In genomic region chr19:20039203-20039723, GRCh38 we compare ENCODE assay signal across 8 cellular contexts. TPM values are rescaled to one million over a fixed set of nuclear protein-coding genes. Genes with fewer than 3 reads are reported as not detected.
A peak's percentile ranks its signal among the peaks of the same experiment; 100 is the strongest.
DNase-seq lines count a peak whose midpoint lies in the region; ATAC-seq and TF ChIP-seq lines count a peak whose summit lies in the region.

Gene ZNF682 (minus strand): TSS chr19:20039505. CDS start chr19:20039345, 160 bp downstream.

- in situ Hi-C loops in KBM-7 (cut with MboI; ENCODE audit: low pct_unique_long_range_greater_than_20kb, low sequenced_read_pairs), result no loop called here

- no peak for TF ChIP-seq EP300 in ovary (IDR thresholded peaks at IDR 0.05)

- TF ChIP-seq POLR2A in ovary (IDR thresholded peaks at IDR 0.05), result no peak

- peak within 1 kb of the TSS; percentile 88 for H3K27ac ChIP-seq in cardiac muscle cell
- H3K27ac ChIP-seq in ovary, result peak within 1 kb of the TSS in 1 of 2 donors; percentile 29
- peak within 1 kb of the TSS; percentile 57 for H3K27ac ChIP-seq in thymus (ENCODE audit: low read depth)

- TF ChIP-seq CTCF in cardiac muscle cell (IDR thresholded peaks at IDR 0.05; ENCODE audit: low read depth, low read length) (no peak), ovary (IDR thresholded peaks at IDR 0.05) (no peak)

- H3K36me3 ChIP-seq in cardiac muscle cell (no peaks in the 10 kb centered on the region), ovary (no peaks in the 10 kb centered on the region), thymus (ENCODE audit: control insufficient read depth, insufficient read depth) (no peaks in the 10 kb centered on the region)

- H3K4me3 ChIP-seq in cardiac muscle cell (peak within 1 kb of the TSS; percentile 91), ovary (peak within 1 kb of the TSS; percentile 67), thymus (ENCODE audit: low read length) (peak within 1 kb of the TSS; percentile 70)

- peak; percentile 87 for DNase-seq in DMS 273 treated with DMSO at 0.1 percent for 48 hours (lab: John Stamatoyannopoulos, UW)
- DNase-seq in KBM-7, result peak; percentile 97
- peak; percentile 91 for DNase-seq in SKM-1 treated with dmso at 0.1 percent for 144 hours (lab: John Stamatoyannopoulos, UW; ENCODE audit: unreplicated experiment)
- DNase-seq in activated naive CD8-positive, alpha-beta T cell treated with anti-CD3 and anti-CD28 coated beads, Interleukin-2, amount 50 U/mL, for 16 hours (ENCODE audit: low read depth, low spot score), result peak; percentile 92
- peak; percentile 97 to 98 for DNase-seq in cardiac muscle cell (ENCODE audit: low read depth in 1 of 2, low spot score in 1 of 2)
- peak; percentile 92 to 97 (median 96) for DNase-seq in ovary

- 0% methylated on average over 16 to 25 of the region's 25 CpGs for WGBS in ovary, 3 donors
- under 1% methylated on average over 25 of the region's 25 CpGs for WGBS in thymus

- H3K27me3 ChIP-seq in cardiac muscle cell (no peaks in the 10 kb centered on the region), ovary (no peaks in the 10 kb centered on the region), thymus (ENCODE audit: control insufficient read depth, insufficient read depth) (no peaks in the 10 kb centered on the region)

- peaks cover 6% of the 10 kb centered on the region for H3K4me1 ChIP-seq in cardiac muscle cell (ENCODE audit: low read depth)
- H3K4me1 ChIP-seq in ovary (ENCODE audit: insufficient read depth), result no peaks in the 10 kb centered on the region
- no peaks in the 10 kb centered on the region for H3K4me1 ChIP-seq in thymus (ENCODE audit: control insufficient read depth, insufficient read depth, low read length)

- intact Hi-C loops in ovary (cut with DNase I), result no loop called here

- H3K9me3 ChIP-seq in cardiac muscle cell (ENCODE audit: low read depth) (no peaks in the 10 kb centered on the region), ovary (no peaks in the 10 kb centered on the region), thymus (ENCODE audit: control insufficient read depth) (no peaks in the 10 kb centered on the region)

- ATAC-seq in GM21576 (IDR thresholded peaks at IDR 0.05; ENCODE audit: unreplicated experiment), result peak; percentile 98

RNA-seq across cellular contexts. Expression of gene ZNF682, which starts in this region (rescaled TPM):
- total RNA-seq in cardiac muscle cell (9.1 and 11.9 TPM in 2 replicates), ovary (1 to 10 TPM; 1.4 to 7.6 (median 4.5) TPM)
- polyA plus RNA-seq in cardiac muscle cell (16.8 and 18.3 TPM in 2 replicates), ovary (1 to 10 TPM; 1.9 to 3.6 TPM), thymus (19.6 TPM)
